ENCODE assay signal across 15 cellular contexts in the genomic region with DNA sequence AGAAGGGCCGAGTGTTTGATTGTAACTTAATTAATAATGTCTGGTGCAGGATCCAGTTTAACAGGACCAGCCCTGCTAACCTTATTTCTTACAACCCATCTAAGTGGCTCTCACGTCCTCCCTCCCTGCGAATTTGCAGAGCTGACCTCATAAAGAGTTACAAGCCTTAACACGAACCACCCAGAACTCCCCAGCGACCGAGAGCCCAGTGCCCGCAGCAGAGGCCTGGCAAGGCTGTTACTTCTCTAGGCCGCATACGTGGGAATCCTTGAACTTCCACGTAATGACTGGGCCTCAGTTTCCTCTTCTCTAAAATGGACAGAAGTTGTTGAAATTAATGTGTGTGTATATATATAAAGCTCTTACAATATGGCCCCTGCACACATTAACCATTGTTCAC. TPM values are rescaled to one million over a fixed set of nuclear protein-coding genes. Genes with fewer than 3 reads are reported as not detected.
A peak's percentile ranks its signal among the peaks of the same experiment; 100 is the strongest.
DNase-seq lines count a peak whose midpoint lies in the region; ATAC-seq and TF ChIP-seq lines count a peak whose summit lies in the region.
"Had no signal": no experiment of that assay in that cellular context is flagged by ENCODE, and none has a peak within 500 bp of the region (broad histone marks: within the 10 kb centered on the region; RNA-seq: fewer than 3 reads in every experiment).

No MANE protein-coding gene starts in this region.

- peaks cover 67% of the 10 kb centered on the region for H3K36me3 ChIP-seq in PC-3 (ENCODE audit: low read depth, low read length)
- H3K36me3 ChIP-seq: HAP-1 had no signal

- no peak overlapping the region for H3K9ac ChIP-seq in PC-3 (ENCODE audit: low read length)

- H4K20me1 ChIP-seq in PC-3 (ENCODE audit: low read length), result 0 out of 2 replicates have a peak, but pooled peaks cover 8% of the 10 kb centered on the region

- peaks cover 8% of the 10 kb centered on the region for H3K27me3 Mint-ChIP-seq in endothelial cell (ENCODE audit: unreplicated experiment)
- H3K27me3 Mint-ChIP-seq in progenitor cell of endocrine pancreas, result no peaks in the 10 kb centered on the region
- H3K27me3 Mint-ChIP-seq: CD4-positive, alpha-beta T cell had no signal

- no peak for TF ChIP-seq CTCF in PC-3 (conservative IDR thresholded peaks at IDR 0.05; ENCODE audit: low read depth, low read length)
- TF ChIP-seq CTCF in VCaP (conservative IDR thresholded peaks at IDR 0.05), result no peak
- TF ChIP-seq CTCF in endothelial cell (IDR thresholded peaks at IDR 0.05; ENCODE audit: unreplicated experiment), result no peak
- TF ChIP-seq CTCF in progenitor cell of endocrine pancreas (IDR thresholded peaks at IDR 0.05; ENCODE audit: unreplicated experiment), result no peak

- H3K4me3 Mint-ChIP-seq in endothelial cell (ENCODE audit: unreplicated experiment), result peak overlapping the region; percentile 51
- H3K4me3 Mint-ChIP-seq in progenitor cell of endocrine pancreas (ENCODE audit: low read depth), result no peak overlapping the region
- H3K4me3 Mint-ChIP-seq: CD4-positive, alpha-beta T cell; HFFc6 had no signal

- DNase-seq in PC-3, result no peak
- DNase-seq in endothelial cell (ENCODE audit: low spot score), result no peak
- DNase-seq in progenitor cell of endocrine pancreas (ENCODE audit: low spot score, unreplicated experiment), result no peak
- DNase-seq in NCI-H1105 (lab: John Stamatoyannopoulos, UW), result no peak
- DNase-seq: ACHN; C1 segment of cervical spinal cord; CD4-positive, alpha-beta T cell; DMS79; GOT3; HFFc6 had no signal

- no peak overlapping the region for H3K4me2 ChIP-seq in PC-3 (ENCODE audit: low read length)

- no peaks in the 10 kb centered on the region for H3K9me3 ChIP-seq in PC-3 (ENCODE audit: low read length)
- H3K9me3 ChIP-seq: HAP-1 had no signal

- H3K27ac Mint-ChIP-seq in endothelial cell (ENCODE audit: unreplicated experiment) (no peak overlapping the region), progenitor cell of endocrine pancreas (peak overlapping the region; percentile 70)
- H3K27ac Mint-ChIP-seq: CD4-positive, alpha-beta T cell; HFFc6 had no signal

- H3F3A ChIP-seq in PC-3 (ENCODE audit: low read length, unreplicated experiment), result peaks cover 9% of the 10 kb centered on the region

- peaks cover 36% of the 10 kb centered on the region for H3K4me1 ChIP-seq in PC-3 (ENCODE audit: insufficient read depth, low read length)
- H3K4me1 ChIP-seq: HAP-1 had no signal

- POLR2A ChIA-PET in PC-3 (lab: Charles Lee; ENCODE audit: unreplicated experiment), result no interaction called here

- no peaks in the 10 kb centered on the region for H3K27me3 ChIP-seq in PC-3 (ENCODE audit: low read length)

- ATAC-seq in PC-3 (no peak), HG02642 (IDR thresholded peaks at IDR 0.05; ENCODE audit: poor library complexity, unreplicated experiment) (no peak), GM19035 (IDR thresholded peaks at IDR 0.05; ENCODE audit: unreplicated experiment) (no peak)
- ATAC-seq: GM12878 had no signal

- H2AFZ ChIP-seq in PC-3 (ENCODE audit: low read length), result no peak overlapping the region

- CTCF ChIA-PET in PC-3 (lab: Charles Lee), result no interaction called here

- intact Hi-C loops in PC-3 (cut with micrococcal nuclease), result no loop called here

- peaks cover 46% of the 10 kb centered on the region for H3K79me2 ChIP-seq in PC-3 (ENCODE audit: low read length)

- no peak overlapping the region for H3K4me3 ChIP-seq in PC-3 (ENCODE audit: low read length)
- H3K4me3 ChIP-seq: GM12878, HAP-1 had no signal

- peak overlapping the region; percentile 98; the same call in 1 of the 2 replicates for H3K27ac ChIP-seq in PC-3 (ENCODE audit: low read length)
- H3K27ac ChIP-seq in VCaP, result peak overlapping the region; percentile 96

- H3K9me2 ChIP-seq in PC-3 (replicated peaks; ENCODE audit: low read length), result no peaks in the 10 kb centered on the region

- H3K36me3 Mint-ChIP-seq in endothelial cell (ENCODE audit: low read depth, unreplicated experiment) (peaks cover 47% of the 10 kb centered on the region), progenitor cell of endocrine pancreas (ENCODE audit: insufficient read depth) (peaks cover 12% of the 10 kb centered on the region)

- H3K9me3 Mint-ChIP-seq in endothelial cell (ENCODE audit: unreplicated experiment) (no peaks in the 10 kb centered on the region), progenitor cell of endocrine pancreas (ENCODE audit: low read depth) (no peaks in the 10 kb centered on the region)
- H3K9me3 Mint-ChIP-seq: CD4-positive, alpha-beta T cell; HFFc6 had no signal

- H3K4me1 Mint-ChIP-seq in endothelial cell (ENCODE audit: unreplicated experiment) (peaks cover 34% of the 10 kb centered on the region), progenitor cell of endocrine pancreas (ENCODE audit: low read depth) (peaks cover 22% of the 10 kb centered on the region)

- BruUV-seq in PC-3 (replicated peaks; lab: Mats Ljungman, UMichigan), result no TSS peak

RNA-seq across cellular contexts. Expression of gene PXDN, which starts 55.5 kb away (rescaled TPM):
- 125 and 155 TPM in 2 replicates for total RNA-seq in PC-3 (2014; rRNA removed)
- 521 TPM for total RNA-seq in endothelial cell (ENCODE audit: unreplicated experiment)
- total RNA-seq in progenitor cell of endocrine pancreas, result 242 and 256 TPM in 2 replicates
